ENCODE assay signal across 30 cellular contexts in the genomic region with DNA sequence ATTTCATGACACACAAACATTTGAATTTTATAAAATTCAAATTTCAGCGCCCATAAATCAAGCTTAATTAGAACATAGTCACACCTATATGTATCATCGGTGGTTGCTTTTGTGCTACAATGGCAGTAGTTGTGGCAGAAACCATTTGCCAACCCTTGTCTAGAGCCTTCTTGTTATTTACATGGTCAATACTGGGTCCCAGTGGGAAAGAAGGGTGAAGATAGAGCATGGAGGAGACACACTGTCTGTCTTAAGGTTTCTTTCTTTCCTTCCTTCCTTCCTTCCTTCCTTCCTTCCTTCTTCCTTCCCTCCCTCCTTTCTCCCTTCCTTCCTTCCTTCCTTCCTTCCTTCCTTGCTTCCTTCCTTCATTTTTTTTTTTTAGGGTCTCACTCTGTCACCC. TPM values are rescaled to one million over a fixed set of nuclear protein-coding genes. Genes with fewer than 3 reads are reported as not detected.
"Had no signal": no experiment of that assay in that cellular context is flagged by ENCODE, and none has a peak within 500 bp of the region (broad histone marks: within the 10 kb centered on the region; RNA-seq: fewer than 3 reads in every experiment).

No MANE protein-coding gene starts in this region.

- ATAC-seq: stimulated activated effector memory CD8-positive, alpha-beta T cell treated with anti-CD3 and anti-CD28 coated beads, Interleukin-12 subunit alpha, Interleukin-12 subunit beta, amount 100 ng/mL, for 72 hours; stimulated activated memory B cell treated with anti-CD40 and anti-IgM and Interleukin-4, amounts not matched to agents 10 μg/mL and 1 μg/mL and 100 μg/mL, for 72 hours; stimulated activated naive B cell treated with anti-CD40 and anti-IgM and Interleukin-4, amounts not matched to agents 10 μg/mL and 1 μg/mL and 100 μg/mL, for 72 hours; stimulated activated naive CD8-positive, alpha-beta T cell treated with anti-CD3 and anti-CD28 coated beads, Interleukin-15, amount 100 ng/mL, for 72 hours; stimulated activated naive CD8-positive, alpha-beta T cell treated with anti-CD3 and anti-CD28 coated beads, Interleukin-15, Interleukin-2, amounts not matched to agents 100 U/mL and 50 U/mL, for 24 hours; upper lobe of right lung had no signal

- H3K9me3 ChIP-seq: testis, thyroid gland, transverse colon, upper lobe of right lung, uterus, vagina had no signal

- H3K4me3 ChIP-seq: stomach, testis, thoracic aorta, thyroid gland, tibial artery, tibial nerve, transverse colon, upper lobe of left lung, upper lobe of right lung, uterus, vagina had no signal

- H3K27ac ChIP-seq: stomach, testis, thoracic aorta, thyroid gland, tibial artery, tibial nerve, transverse colon, upper lobe of left lung, upper lobe of right lung, uterus, vagina had no signal

- DNase-seq: stimulated activated CD4-positive, alpha-beta T cell treated with anti-CD3 and anti-CD28 coated beads, Interleukin-2, amount 100 ng/mL, for 48 hours; stimulated activated CD4-positive, alpha-beta T cell treated with anti-CD3 and anti-CD28 coated beads, Interleukin-4, amount 100 ng/mL, for 1 hour; stimulated activated CD4-positive, alpha-beta T cell treated with anti-CD3 and anti-CD28 coated beads, Interleukin-4, amount 100 ng/mL, for 24 hours; stimulated activated CD4-positive, alpha-beta T cell treated with anti-CD3 and anti-CD28 coated beads, Interleukin-4, amount 100 ng/mL, for 4 hours; stimulated activated CD8-positive, alpha-beta memory T cell treated with anti-CD3 and anti-CD28 coated beads, Interleukin-4, amount 100 ng/mL, for 48 hours; stimulated activated naive B cell treated with anti-CD40 and anti-IgM and Interleukin-4, amounts not matched to agents 10 μg/mL and 1 μg/mL and 100 μg/mL, for 72 hours; stimulated activated naive CD4-positive, alpha-beta T cell; stimulated activated naive CD4-positive, alpha-beta T cell treated with Interleukin-2 at 50 U/mL for 16 hours; stimulated activated naive CD8-positive, alpha-beta T cell treated with anti-CD3 and anti-CD28 coated beads, Interleukin-15, amount 100 ng/mL, for 72 hours; stimulated activated naive CD8-positive, alpha-beta T cell treated with anti-CD3 and anti-CD28 coated beads, Interleukin-15, Interleukin-2, amounts not matched to agents 100 U/mL and 50 U/mL, for 24 hours; stomach; substantia nigra; testis; thyroid gland; tibial artery; transverse colon; upper lobe of left lung; upper lobe of right lung; uterus had no signal

- FAIRE-seq: urothelium cell line had no signal

- H3K27me3 ChIP-seq: stomach, testis, thyroid gland, tibial artery, tibial nerve, transverse colon, upper lobe of left lung, upper lobe of right lung, uterus, vagina had no signal

- H3K4me1 ChIP-seq: testis, thyroid gland, transverse colon, uterus, vagina had no signal

- H3K36me3 ChIP-seq: stomach, thoracic aorta, thyroid gland, tibial artery, tibial nerve, transverse colon, upper lobe of left lung, upper lobe of right lung, uterus, vagina had no signal

RNA-seq across cellular contexts. Expression of a gene that starts 3.7 kb away (rescaled TPM):
- total RNA-seq: stomach, subcutaneous adipose tissue, temporal lobe, thoracic aorta, thyroid gland, tibial nerve, transverse colon, upper lobe of left lung, upper lobe of right lung, ureter, urinary bladder, uterus, vagina had no signal
- polyA plus RNA-seq: stomach, thymus, urinary bladder had no signal

RNA-seq across cellular contexts. Expression of a gene that starts 10.8 kb away (rescaled TPM):
- total RNA-seq: stomach, subcutaneous adipose tissue, temporal lobe, thoracic aorta, thyroid gland, tibial nerve, transverse colon, upper lobe of left lung, upper lobe of right lung, ureter, urinary bladder, uterus, vagina had no signal
- polyA plus RNA-seq: stomach, urinary bladder had no signal
